23 cellular contexts compared by ENCODE assay signal in the genomic region with DNA sequence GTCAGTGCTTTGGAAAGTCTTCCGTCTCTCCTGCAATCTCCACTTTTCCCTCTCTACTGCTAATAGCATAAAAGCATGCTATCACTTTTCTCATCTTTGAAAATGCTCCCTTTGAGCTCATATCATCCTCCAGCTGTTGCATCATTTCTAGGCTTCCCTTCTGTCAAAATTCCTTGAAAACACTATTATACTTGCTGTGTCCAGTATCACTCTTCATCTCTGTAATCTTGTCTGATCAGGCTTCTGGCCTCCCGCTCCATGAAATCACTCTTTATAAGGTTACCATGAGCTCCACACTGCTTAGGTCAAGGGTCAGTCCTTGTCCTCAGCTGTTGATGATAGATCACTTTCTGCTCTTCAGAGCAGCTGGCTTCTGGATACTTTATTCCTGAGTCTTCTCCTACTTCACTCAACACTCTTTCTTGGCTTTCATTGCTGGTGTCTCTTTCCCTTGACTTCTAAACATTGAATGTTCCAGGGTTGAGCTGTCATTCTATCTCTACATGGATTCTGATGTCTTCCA. TPM values are rescaled to one million over a fixed set of nuclear protein-coding genes. Genes with fewer than 3 reads are reported as not detected.
"Had no signal": no experiment of that assay in that cellular context is flagged by ENCODE, and none has a peak within 500 bp of the region (broad histone marks: within the 10 kb centered on the region; RNA-seq: fewer than 3 reads in every experiment).

No MANE protein-coding gene starts in this region.

- DNase-seq: activated CD4-positive, alpha-beta memory T cell treated with anti-CD3 and anti-CD28 coated beads for 36 hours; activated CD4-positive, alpha-beta T cell treated with anti-CD3 and anti-CD28 coated beads for 48 hours; activated CD4-positive, CD25-positive, alpha-beta regulatory T cell; activated naive CD4-positive, alpha-beta T cell treated with anti-CD3 and anti-CD28 coated beads for 36 hours; activated naive CD8-positive, alpha-beta T cell treated with anti-CD3 and anti-CD28 coated beads, Interleukin-2, amount 10 ng/mL, durations not matched to agents 7 days and 5 days; activated T-cell treated with anti-CD3 and anti-CD28 coated beads, Interleukin-2, amount 50 U/mL, for 48 hours; amygdala; cerebellar nuclear complex; midbrain; pancreas; sigmoid colon; stimulated activated CD4-positive, alpha-beta T cell treated with anti-CD3 and anti-CD28 coated beads, Interleukin-2, amount 100 ng/mL, for 48 hours; stimulated activated CD8-positive, alpha-beta memory T cell treated with anti-CD3 and anti-CD28 coated beads, Interleukin-4, amount 100 ng/mL, for 48 hours; stimulated activated naive B cell treated with anti-CD40 and anti-IgM and Interleukin-4, amounts not matched to agents 10 μg/mL and 1 μg/mL and 100 μg/mL, for 72 hours; transverse colon; uterus had no signal

- H3K4me3 ChIP-seq: coronary artery, lung, pancreas, sigmoid colon, transverse colon, uterus had no signal

- H3K9me3 ChIP-seq: neutrophil, pancreas, sigmoid colon, transverse colon, uterus had no signal

- H3K27ac ChIP-seq: coronary artery, neutrophil, pancreas, sigmoid colon, transverse colon, uterus had no signal

- H3K36me3 ChIP-seq: neutrophil, pancreas, sigmoid colon, transverse colon, uterus had no signal

- H3K27me3 ChIP-seq: pancreas, sigmoid colon, transverse colon, uterus had no signal

- H3K4me1 ChIP-seq: pancreas, sigmoid colon, transverse colon, uterus had no signal

- ATAC-seq: left lobe of liver; natural killer cell treated with Interleukin-12 subunit alpha and Interleukin-12 subunit beta and Interleukin-15 and Interleukin-18, amount 100 ng/mL, for 72 hours; pancreas; stimulated activated naive B cell treated with anti-CD40 and anti-IgM and Interleukin-4, amounts not matched to agents 10 μg/mL and 1 μg/mL and 100 μg/mL, for 72 hours had no signal

RNA-seq across cellular contexts. Expression of gene SPTSSB, which starts 50.9 kb away (rescaled TPM):
- total RNA-seq: activated CD4-positive, alpha-beta memory T cell treated with anti-CD3 and anti-CD28 coated beads for 36 hours; activated naive CD4-positive, alpha-beta T cell treated with anti-CD3 and anti-CD28 coated beads for 36 hours; epithelial cell of proximal tubule; fibroblast of villous mesenchyme; natural killer cell treated with Interleukin-12 subunit alpha and Interleukin-12 subunit beta and Interleukin-15 and Interleukin-18, amount 100 ng/mL, for 72 hours; sigmoid colon had no signal
